Comparison of ENCODE assay signal across 8 cellular contexts in genomic region chr1:48061162-48062136, GRCh38.
DNase-seq lines count a peak whose midpoint lies in the region; ATAC-seq and TF ChIP-seq lines count a peak whose summit lies in the region.

No MANE protein-coding gene starts in this region.

- TF ChIP-seq CTCF in AG10803 (conservative IDR thresholded peaks at IDR 0.05; ENCODE audit: low read length) (peak; percentile 71), right atrium auricular region (IDR thresholded peaks at IDR 0.05) (peak; percentile 48 to 77), gastrocnemius medialis (IDR thresholded peaks at IDR 0.05 in 4 of 5, conservative IDR thresholded peaks at IDR 0.05 in 1 of 5) (peak; percentile 63 to 74 (median 66))

- ATAC-seq in GM18498 (IDR thresholded peaks at IDR 0.05; ENCODE audit: unreplicated experiment): peak; percentile 83
- ATAC-seq in HG02981 (IDR thresholded peaks at IDR 0.05; ENCODE audit: unreplicated experiment): peak; percentile 76
- ATAC-seq in activated naive CD8-positive, alpha-beta T cell treated with anti-CD3 and anti-CD28 coated beads, Interleukin-2, amount 50 U/mL, for 24 hours: no peak
- ATAC-seq in gastrocnemius medialis: peak; percentile 91 to 92

- H3K9me3 ChIP-seq in right atrium auricular region (no peaks in the 10 kb centered on the region), gastrocnemius medialis (no peaks in the 10 kb centered on the region)
- H3K9me3 ChIP-seq in CD8-positive, alpha-beta memory T cell (ENCODE audit: low read length): no peaks in the 10 kb centered on the region

- H3K4me3 Mint-ChIP-seq in activated naive CD8-positive, alpha-beta T cell treated with anti-CD3 and anti-CD28 coated beads, Interleukin-2, amount 50 U/mL, for 24 hours: no peak overlapping the region
- H3K4me3 Mint-ChIP-seq in CD8-positive, alpha-beta memory T cell: no peak overlapping the region

- no peaks in the 10 kb centered on the region for H3K4me1 ChIP-seq in right atrium auricular region
- H3K4me1 ChIP-seq in gastrocnemius medialis: no peaks in the 10 kb centered on the region
- no peaks in the 10 kb centered on the region for H3K4me1 ChIP-seq in CD8-positive, alpha-beta memory T cell (ENCODE audit: insufficient read depth, low read length)

- no peak for TF ChIP-seq POLR2A in gastrocnemius medialis (IDR thresholded peaks at IDR 0.05)

- no peaks in the 10 kb centered on the region for H3K36me3 Mint-ChIP-seq in activated naive CD8-positive, alpha-beta T cell treated with anti-CD3 and anti-CD28 coated beads, Interleukin-2, amount 50 U/mL, for 24 hours (ENCODE audit: low read depth)
- H3K36me3 Mint-ChIP-seq in CD8-positive, alpha-beta memory T cell: no peaks in the 10 kb centered on the region

- intact Hi-C loops in gastrocnemius medialis (cut with DNase I; ENCODE audit: low total_unique reads): loop anchor here (1.0 kb wide), 3 partner anchors 64 to 323 kb away; partner anchors contain the start of gene TRABD2B

- H3K27ac ChIP-seq in right atrium auricular region (no peak overlapping the region), gastrocnemius medialis (no peak overlapping the region)
- no peak overlapping the region for H3K27ac ChIP-seq in CD8-positive, alpha-beta memory T cell (ENCODE audit: low read depth, low read length)

- CTCF ChIA-PET in CD8-positive, alpha-beta memory T cell (lab: Charles Lee): interaction anchor here (0.7 kb wide), 1 partner anchor 9 kb away, joined by 3 read pairs; no protein-coding TSS in a partner anchor

- H3K9me3 Mint-ChIP-seq in activated naive CD8-positive, alpha-beta T cell treated with anti-CD3 and anti-CD28 coated beads, Interleukin-2, amount 50 U/mL, for 24 hours: no peaks in the 10 kb centered on the region
- no peaks in the 10 kb centered on the region for H3K9me3 Mint-ChIP-seq in CD8-positive, alpha-beta memory T cell

- H3K27ac Mint-ChIP-seq in activated naive CD8-positive, alpha-beta T cell treated with anti-CD3 and anti-CD28 coated beads, Interleukin-2, amount 50 U/mL, for 24 hours: no peak overlapping the region
- no peak overlapping the region for H3K27ac Mint-ChIP-seq in CD8-positive, alpha-beta memory T cell

- H3K36me3 ChIP-seq in right atrium auricular region (no peaks in the 10 kb centered on the region), gastrocnemius medialis (no peaks in the 10 kb centered on the region)
- no peaks in the 10 kb centered on the region for H3K36me3 ChIP-seq in CD8-positive, alpha-beta memory T cell (ENCODE audit: insufficient read depth, low read length)

- peaks cover 2% of the 10 kb centered on the region for H3K27me3 Mint-ChIP-seq in activated naive CD8-positive, alpha-beta T cell treated with anti-CD3 and anti-CD28 coated beads, Interleukin-2, amount 50 U/mL, for 24 hours
- H3K27me3 Mint-ChIP-seq in CD8-positive, alpha-beta memory T cell: peaks cover 1 to 7% of the 10 kb centered on the region in 2 donors

- DNase-seq in AG10803 (ENCODE audit: low read depth) (peak; percentile 38), NCI-H2171 treated with DMSO at 0.1 percent for 48 hours (lab: John Stamatoyannopoulos, UW) (peak; percentile 41), right atrium auricular region (ENCODE audit: low spot score) (peak; percentile 80), gastrocnemius medialis (peak; percentile 32 to 62)
- peak; percentile 33 for DNase-seq in activated naive CD8-positive, alpha-beta T cell treated with anti-CD3 and anti-CD28 coated beads, Interleukin-2, amount 50 U/mL, for 24 hours
- no peak for DNase-seq in CD8-positive, alpha-beta memory T cell

- no peaks in the 10 kb centered on the region for H3K27me3 ChIP-seq in right atrium auricular region
- no peaks in the 10 kb centered on the region for H3K27me3 ChIP-seq in gastrocnemius medialis
- H3K27me3 ChIP-seq in CD8-positive, alpha-beta memory T cell (ENCODE audit: insufficient read depth, low read length, poor library complexity, severe bottlenecking): no peaks in the 10 kb centered on the region

- H3K4me3 ChIP-seq in AG10803 (ENCODE audit: low read length): no peak overlapping the region
- H3K4me3 ChIP-seq in right atrium auricular region: no peak overlapping the region
- H3K4me3 ChIP-seq in gastrocnemius medialis: no peak overlapping the region
- no peak overlapping the region for H3K4me3 ChIP-seq in CD8-positive, alpha-beta memory T cell (ENCODE audit: low read length)

- POLR2A ChIA-PET in CD8-positive, alpha-beta memory T cell (lab: Charles Lee): no interaction called here

- no peaks in the 10 kb centered on the region for H3K4me1 Mint-ChIP-seq in activated naive CD8-positive, alpha-beta T cell treated with anti-CD3 and anti-CD28 coated beads, Interleukin-2, amount 50 U/mL, for 24 hours
- no peaks in the 10 kb centered on the region for H3K4me1 Mint-ChIP-seq in CD8-positive, alpha-beta memory T cell

- in situ Hi-C loops in gastrocnemius medialis (cut with MboI; ENCODE audit: low sequenced_read_pairs in 4 of 4): loop anchor here in 2 of 4 donors (10.0 to 25.0 kb wide), 3 partner anchors 67 to 327 kb away; partner anchors contain the start of gene TRABD2B (in 1 of the 2)

Comparison
In these comparisons a context has a peak if more than half of its experiments do, and no peak if none do; other contexts are left out.
1. DNase-seq: peak in AG10803 (single experiment), NCI-H2171 treated with DMSO at 0.1 percent for 48 hours (single experiment), activated naive CD8-positive, alpha-beta T cell treated with anti-CD3 and anti-CD28 coated beads, Interleukin-2, amount 50 U/mL, for 24 hours (single experiment), right atrium auricular region (single experiment) and gastrocnemius medialis (2 of 2); none in CD8-positive, alpha-beta memory T cell (0 of 5).
2. Peak in every context shown above with its lines, with median percentiles within 50 percentile points of each other: CTCF ChIP-seq.